In the genomic region with DNA sequence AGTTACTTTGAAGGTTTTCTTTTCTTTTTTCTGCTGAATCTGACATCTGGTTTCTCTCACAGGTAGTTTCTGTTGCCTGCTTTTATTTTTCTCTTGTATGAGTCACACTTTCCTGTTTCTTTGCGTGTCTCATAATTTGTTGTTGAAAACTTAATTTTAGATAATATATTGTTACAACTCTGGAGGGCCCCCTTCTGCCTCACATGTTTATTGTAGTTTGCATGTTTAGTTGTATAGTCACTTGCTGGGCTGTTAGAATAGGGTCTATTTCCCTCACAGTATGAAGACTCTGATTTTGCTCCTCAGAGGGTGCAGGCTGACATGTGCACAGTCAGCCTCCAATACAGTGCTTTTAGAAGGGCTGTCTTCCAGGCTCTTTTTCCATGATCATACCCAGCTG, we compare ENCODE assay signal across 18 cellular contexts. TPM values are rescaled to one million over a fixed set of nuclear protein-coding genes. Genes with fewer than 3 reads are reported as not detected.
DNase-seq lines count a peak whose midpoint lies in the region; FAIRE-seq and TF ChIP-seq lines count a peak whose summit lies in the region.
"Had no signal": no experiment of that assay in that cellular context is flagged by ENCODE, and none has a peak within 500 bp of the region (broad histone marks: within the 10 kb centered on the region; RNA-seq: fewer than 3 reads in every experiment).

No MANE protein-coding gene starts in this region.

- peaks cover 10% of the 10 kb centered on the region for H3K9me3 Mint-ChIP-seq in mesothelial cell of epicardium
- H3K9me3 Mint-ChIP-seq: CD8-positive, alpha-beta T cell had no signal

- peaks cover under 1% of the 10 kb centered on the region for H3K4me1 Mint-ChIP-seq in mesothelial cell of epicardium
- H3K4me1 Mint-ChIP-seq: CD14-positive monocyte, GM23338 had no signal

- 55 to 62% methylated on average over 1 of the region's 1 CpG for WGBS in thyroid gland, 2 donors

- H3K4me3 ChIP-seq in GM12865 (ENCODE audit: low read depth, low read length) (no peak overlapping the region), MM.1S (ENCODE audit: low read length) (no peak overlapping the region), thyroid gland (replicated peaks in 1 of 3) (no peak overlapping the region)
- H3K4me3 ChIP-seq: A549, GM23338 had no signal

- intact Hi-C loops in thyroid gland (cut with DNase I) = no loop called here

- peak overlapping the region; percentile 10 for H3K27ac Mint-ChIP-seq in mesothelial cell of epicardium
- H3K27ac Mint-ChIP-seq: CD14-positive monocyte; CD8-positive, alpha-beta T cell; GM23338 had no signal

- H3F3A ChIP-seq in MM.1S (ENCODE audit: insufficient read depth, low read length) = peaks cover 8% of the 10 kb centered on the region

- H3K4me1 ChIP-seq in MM.1S (ENCODE audit: low read length) = peaks cover 17% of the 10 kb centered on the region
- no peaks in the 10 kb centered on the region for H3K4me1 ChIP-seq in thyroid gland
- H3K4me1 ChIP-seq: A549 had no signal

- peak overlapping the region; percentile 14; the same call in 1 of the 2 replicates for H3K4me2 ChIP-seq in MM.1S (ENCODE audit: low read depth, low read length)
- H3K4me2 ChIP-seq: A549, GM23338 had no signal

- H4K20me1 ChIP-seq in MM.1S (ENCODE audit: insufficient read depth, low read length) = no peaks in the 10 kb centered on the region

- H3K27ac ChIP-seq in MM.1S (ENCODE audit: low read length) (peak overlapping the region; percentile 45; the same call in 1 of the 2 replicates), thyroid gland (no peak overlapping the region)
- H3K27ac ChIP-seq: A549 had no signal

- H3K36me3 ChIP-seq in MM.1S (replicated peaks; ENCODE audit: insufficient read depth, low read length) (no peaks in the 10 kb centered on the region), thyroid gland (no peaks in the 10 kb centered on the region)

- no peak overlapping the region for H3K4me3 Mint-ChIP-seq in mesothelial cell of epicardium
- H3K4me3 Mint-ChIP-seq: CD14-positive monocyte; CD8-positive, alpha-beta T cell; GM23338 had no signal

- no peaks in the 10 kb centered on the region for H3K9me2 ChIP-seq in MM.1S (replicated peaks; ENCODE audit: insufficient read depth, low read length)

- H3K79me2 ChIP-seq in MM.1S (ENCODE audit: low read length) = no peaks in the 10 kb centered on the region

- 0 out of 2 replicates have a peak overlapping the region, but pooled peaks have one; percentile 20 for H2AFZ ChIP-seq in MM.1S (ENCODE audit: low read length)
- H2AFZ ChIP-seq: GM23338 had no signal

- H3K9me3 ChIP-seq in MM.1S (replicated peaks; ENCODE audit: insufficient read depth, low read length) (no peaks in the 10 kb centered on the region), thyroid gland (no peaks in the 10 kb centered on the region)
- H3K9me3 ChIP-seq: A549 had no signal

- no peak overlapping the region for H3K9ac ChIP-seq in MM.1S (ENCODE audit: low read length)

- no peaks in the 10 kb centered on the region for H3K27me3 ChIP-seq in MM.1S (replicated peaks; ENCODE audit: insufficient read depth, low read length)
- no peaks in the 10 kb centered on the region for H3K27me3 ChIP-seq in thyroid gland

- H3K27me3 Mint-ChIP-seq in mesothelial cell of epicardium (ENCODE audit: low read depth) = peaks cover 9% of the 10 kb centered on the region

- peak; percentile 65 for FAIRE-seq in endometrium (lab: Jason Lieb, UNC)
- FAIRE-seq: A549, D721Med, G401.6, GM12892 had no signal

- DNase-seq in GM12865 (ENCODE audit: low read depth) (peak; percentile 16), MM.1S (peak; percentile 74), mesothelial cell of epicardium (ENCODE audit: low spot score in 2 of 2, unreplicated experiment in 2 of 2) (no peak), HT-29 (ENCODE audit: low spot score) (no peak), thyroid gland (no peak)
- DNase-seq: CD8-positive, alpha-beta T cell; COR-L47; DMS153; DMS79 treated with DMSO at 0.1 percent for 48 hours; EL; H7 had no signal

- no peaks in the 10 kb centered on the region for H3K36me3 Mint-ChIP-seq in mesothelial cell of epicardium
- H3K36me3 Mint-ChIP-seq: CD14-positive monocyte; CD8-positive, alpha-beta T cell had no signal

- TF ChIP-seq CTCF in GM12865 (IDR thresholded peaks at IDR 0.05; ENCODE audit: insufficient read depth, low read depth, low read length, missing control alignments) (no peak), MM.1S (IDR thresholded peaks at IDR 0.05; ENCODE audit: low read length) (peak; percentile 33), mesothelial cell of epicardium (IDR thresholded peaks at IDR 0.05; ENCODE audit: unreplicated experiment) (no peak), thyroid gland (IDR thresholded peaks at IDR 0.05) (no peak)

- no peak for TF ChIP-seq POLR2A in thyroid gland (IDR thresholded peaks at IDR 0.05)

RNA-seq across cellular contexts. Expression of a gene that starts 8.2 kb away (rescaled TPM):
- 67.0 to 73.8 TPM (median 68.9 TPM) in 3 replicates for total RNA-seq in mesothelial cell of epicardium
- not detected in 2 replicates for total RNA-seq in HT-29 (2014; rRNA removed; shearing (Covaris generic))
- total RNA-seq in thyroid gland = 100 to 1,000 TPM in 1 of 4 donors, 10 to 100 TPM in 3; 33.6 to 112 (median 53.1) TPM
- total RNA-seq: CD8-positive, alpha-beta T cell had no signal

Comparison
In these comparisons a context has a peak if more than half of its experiments do, and no peak if none do; other contexts are left out.
1. DNase-seq: peak in GM12865 (single experiment) and MM.1S (single experiment); none in mesothelial cell of epicardium (0 of 2), HT-29 (single experiment) and thyroid gland (0 of 2).
2. RNA of a gene that starts 8.2 kb away (total RNA-seq): 33.6 to 112 TPM in thyroid gland and 67.0 to 73.8 TPM in mesothelial cell of epicardium; not detected in HT-29; every median in the first group is over 10 times any median in the second.